8 cellular contexts compared by ENCODE assay signal in genomic region chr20:48682529-48683385, GRCh38.
DNase-seq lines count a peak whose midpoint lies in the region; ATAC-seq and TF ChIP-seq lines count a peak whose summit lies in the region.

No MANE protein-coding gene starts in this region.

- H3K4me2 ChIP-seq in skeletal muscle satellite cell (ENCODE audit: low read length) = peak overlapping the region; percentile 64

- H3K36me3 ChIP-seq in iPS-18a (ENCODE audit: control insufficient read depth, low read depth, low read length) (no peaks in the 10 kb centered on the region), skeletal muscle satellite cell (ENCODE audit: insufficient read depth, low read length) (no peaks in the 10 kb centered on the region)

- in situ Hi-C loops in astrocyte of the spinal cord (cut with HindIII; ENCODE audit: low sequenced_read_pairs) = no loop called here

- no peak for TF ChIP-seq CTCF in astrocyte of the spinal cord (IDR thresholded peaks at IDR 0.05; ENCODE audit: low read depth, low read length)

- DNase-seq in DMS153 (lab: John Stamatoyannopoulos, UW) = peak; percentile 92
- DNase-seq in NCI-H2107 treated with DMSO at 0.1 percent for 48 hours (lab: John Stamatoyannopoulos, UW; ENCODE audit: unreplicated experiment) = peak; percentile 99
- peak; percentile 94 for DNase-seq in astrocyte of the spinal cord (ENCODE audit: low read depth, low spot score)

- H3K27ac ChIP-seq in iPS-18a (ENCODE audit: low read length) = no peak overlapping the region

- peaks cover 19% of the 10 kb centered on the region for H3K4me1 ChIP-seq in iPS-18a (ENCODE audit: control insufficient read depth, low read depth, low read length)
- H3K4me1 ChIP-seq in skeletal muscle satellite cell (ENCODE audit: control insufficient read depth, insufficient read depth, low read length) = peaks cover 23% of the 10 kb centered on the region

- ATAC-seq in HG03378 (IDR thresholded peaks at IDR 0.05; ENCODE audit: unreplicated experiment) (no peak), HG02885 (IDR thresholded peaks at IDR 0.05; ENCODE audit: poor library complexity, unreplicated experiment) (no peak), GM19455 (IDR thresholded peaks at IDR 0.05; ENCODE audit: unreplicated experiment) (no peak)

- H3K4me3 ChIP-seq in astrocyte of the spinal cord (ENCODE audit: low read depth, low read length) (no peak overlapping the region), iPS-18a (ENCODE audit: low read length) (peak overlapping the region; percentile 20), skeletal muscle satellite cell (ENCODE audit: low read length) (peak overlapping the region; percentile 7)

- H3K9ac ChIP-seq in iPS-18a (ENCODE audit: low read length) (peak overlapping the region; percentile 24), skeletal muscle satellite cell (ENCODE audit: low read depth, low read length) (peak overlapping the region; percentile 16)

- H3K9me3 ChIP-seq in iPS-18a (ENCODE audit: control insufficient read depth, low read depth, low read length) = no peaks in the 10 kb centered on the region
- H3K9me3 ChIP-seq in skeletal muscle satellite cell (replicated peaks; ENCODE audit: low read length) = no peaks in the 10 kb centered on the region

- H3K27me3 ChIP-seq in iPS-18a (ENCODE audit: control insufficient read depth, insufficient read depth, low read length) (no peaks in the 10 kb centered on the region), skeletal muscle satellite cell (ENCODE audit: control insufficient read depth, insufficient read depth, low read length) (no peaks in the 10 kb centered on the region)
